Comparison of ENCODE assay signal across 27 cellular contexts in the genomic region with DNA sequence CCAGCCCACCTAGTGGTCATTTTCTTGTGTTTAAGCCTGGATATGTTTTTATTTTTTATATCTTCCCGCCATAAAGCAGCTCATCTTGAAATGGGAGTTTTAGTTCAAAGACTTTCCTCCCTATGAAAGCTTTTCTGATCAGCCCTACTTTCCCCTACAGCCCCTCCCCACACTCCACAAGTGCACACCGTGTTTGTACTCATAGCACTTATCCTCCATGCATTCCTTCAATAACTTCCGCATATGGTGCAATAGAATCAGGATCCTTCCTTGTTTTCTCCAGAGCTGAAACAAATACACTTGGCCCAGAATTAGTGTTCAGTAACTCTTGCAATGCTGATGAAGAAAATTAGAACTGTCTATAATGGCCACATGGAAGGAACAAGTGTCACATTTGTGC.
DNase-seq lines count a peak whose midpoint lies in the region; ATAC-seq, FAIRE-seq and TF ChIP-seq lines count a peak whose summit lies in the region.
"Had no signal": no experiment of that assay in that cellular context is flagged by ENCODE, and none has a peak within 500 bp of the region (broad histone marks: within the 10 kb centered on the region; RNA-seq: fewer than 3 reads in every experiment).

No MANE protein-coding gene starts in this region.

- H3K9ac ChIP-seq in PC-3 (ENCODE audit: low read length), result no peak overlapping the region
- H3K9ac ChIP-seq: SK-N-SH had no signal

- H3K4me1 Mint-ChIP-seq in Caco-2 (ENCODE audit: low read depth, unreplicated experiment), result peaks cover 22% of the 10 kb centered on the region
- H3K4me1 Mint-ChIP-seq: CD4-positive, alpha-beta memory T cell had no signal

- no peak for ATAC-seq in PC-3
- ATAC-seq in left lung, result peak; percentile 80
- peak; percentile 29 to 81 for ATAC-seq in upper lobe of left lung (ENCODE audit: low FRiP score in 2 of 2)
- ATAC-seq in stimulated activated naive CD8-positive, alpha-beta T cell treated with anti-CD3 and anti-CD28 coated beads, Interleukin-15, Interleukin-2, amounts not matched to agents 100 U/mL and 50 U/mL, for 24 hours, result no peak
- ATAC-seq: HepG2 had no signal

- CTCF ChIA-PET in Caco-2 (lab: Charles Lee), result interaction anchor here (1.1 kb wide), 1 partner anchor 9 kb away, joined by 3 read pairs; no protein-coding TSS in a partner anchor
- CTCF ChIA-PET in PC-3 (lab: Charles Lee), result interaction anchor here (0.7 to 1.2 kb wide), 2 partner anchors 9 to 27 kb away, joined by 4 to 5 read pairs; no protein-coding TSS in a partner anchor

- H3K4me2 ChIP-seq in PC-3 (ENCODE audit: low read length), result no peak overlapping the region
- H3K4me2 ChIP-seq: SK-N-SH had no signal

- H3K4me3 ChIP-seq in Caco-2 (ENCODE audit: low read depth, low read length) (no peak overlapping the region), PC-3 (ENCODE audit: low read length) (no peak overlapping the region), left lung (no peak overlapping the region), upper lobe of left lung (no peak overlapping the region), small intestine (ENCODE audit: low read depth in 1 of 2, low read length in 2 of 2) (no peak overlapping the region)
- H3K4me3 ChIP-seq: HAP-1 had no signal

- H3K9me3 ChIP-seq in Caco-2 (no peaks in the 10 kb centered on the region), PC-3 (ENCODE audit: low read length) (no peaks in the 10 kb centered on the region), left lung (no peaks in the 10 kb centered on the region), upper lobe of left lung (no peaks in the 10 kb centered on the region), small intestine (ENCODE audit: control insufficient read depth, low read depth) (no peaks in the 10 kb centered on the region)
- H3K9me3 ChIP-seq: HAP-1, SK-N-SH had no signal

- peak in 2 of 4 donors; percentile 41 to 95 for TF ChIP-seq EP300 in upper lobe of left lung (IDR thresholded peaks at IDR 0.05)

- H3K36me3 Mint-ChIP-seq in Caco-2 (ENCODE audit: insufficient read depth, unreplicated experiment), result peaks cover 8% of the 10 kb centered on the region
- H3K36me3 Mint-ChIP-seq: CD4-positive, alpha-beta memory T cell had no signal

- no peaks in the 10 kb centered on the region for H3F3A ChIP-seq in PC-3 (ENCODE audit: low read length, unreplicated experiment)

- H3K79me2 ChIP-seq in PC-3 (ENCODE audit: low read length), result no peaks in the 10 kb centered on the region

- H4K20me1 ChIP-seq in PC-3 (ENCODE audit: low read length), result no peaks in the 10 kb centered on the region

- no peaks in the 10 kb centered on the region for H3K27me3 Mint-ChIP-seq in Caco-2 (ENCODE audit: insufficient read depth, unreplicated experiment)

- intact Hi-C loops in Caco-2 (cut with micrococcal nuclease; ENCODE audit: unreplicated experiment) (no loop called here), PC-3 (cut with micrococcal nuclease) (no loop called here), left lung (cut with DNase I) (no loop called here)

- H3K27ac Mint-ChIP-seq in Caco-2 (ENCODE audit: unreplicated experiment), result peak overlapping the region; percentile 26

- peaks cover 9% of the 10 kb centered on the region for H3K9me3 Mint-ChIP-seq in Caco-2 (ENCODE audit: unreplicated experiment)

- no peak for TF ChIP-seq POLR2A in upper lobe of left lung (IDR thresholded peaks at IDR 0.05)

- WGBS in upper lobe of left lung, 2 donors, result 65 to 69% methylated on average over 3 of the region's 3 CpGs
- WGBS in small intestine, 3 donors, result 67 to 76% (median 76%) methylated on average over 3 of the region's 3 CpGs

- no peak overlapping the region for H2AFZ ChIP-seq in PC-3 (ENCODE audit: low read length)

- no peaks in the 10 kb centered on the region for H3K9me2 ChIP-seq in PC-3 (replicated peaks; ENCODE audit: low read length)
- H3K9me2 ChIP-seq: SK-N-SH had no signal

- H3K27ac ChIP-seq in PC-3 (ENCODE audit: low read length), result no peak overlapping the region
- peak overlapping the region; percentile 53 to 61 for H3K27ac ChIP-seq in left lung
- peak overlapping the region in 3 of 4 donors; percentile 33 to 77 (median 71) for H3K27ac ChIP-seq in upper lobe of left lung
- no peak overlapping the region for H3K27ac ChIP-seq in small intestine (ENCODE audit: low read depth in 1 of 2, low read length in 1 of 2)

- no peak for FAIRE-seq in small intestine (lab: Jason Lieb, UNC)
- FAIRE-seq: A204.1, GM12891, HepG2, RCC 7860 had no signal

- H3K4me3 Mint-ChIP-seq in Caco-2 (ENCODE audit: unreplicated experiment), result no peak overlapping the region
- H3K4me3 Mint-ChIP-seq: CD4-positive, alpha-beta memory T cell had no signal

- BruUV-seq in Caco-2 (replicated peaks; lab: Mats Ljungman, UMichigan), result no TSS peak
- TSS peak; percentile 5 for BruUV-seq in PC-3 (replicated peaks; lab: Mats Ljungman, UMichigan)

- DNase-seq in Caco-2, result no peak
- no peak for DNase-seq in PC-3
- no peak for DNase-seq in left lung
- peak in 1 of 2 donors; percentile 58 for DNase-seq in upper lobe of left lung
- DNase-seq in stimulated activated naive CD8-positive, alpha-beta T cell treated with anti-CD3 and anti-CD28 coated beads, Interleukin-15, Interleukin-2, amounts not matched to agents 100 U/mL and 50 U/mL, for 24 hours, result no peak
- no peak for DNase-seq in hippocampal formation (lab: John Stamatoyannopoulos, UW)
- no peak for DNase-seq in small intestine
- DNase-seq: AML-193; C1 segment of cervical spinal cord; CD4-positive, alpha-beta memory T cell; COR-L47; DMS79 treated with DMSO at 0.1 percent for 48 hours; GF-D8; GOT3; Karpas-422; NCI-H1092; NCI-H1417 treated with DMSO at 0.1 percent for 48 hours; NCI-H1694 treated with DMSO at 0.1 percent for 48 hours; NCI-H526 treated with DMSO at 0.1 percent for 48 hours; OCI-M1; SK-N-SH; SW 1271 had no signal

- H3K4me1 ChIP-seq in Caco-2 (peaks cover 15% of the 10 kb centered on the region), PC-3 (ENCODE audit: insufficient read depth, low read length) (peaks cover 35% of the 10 kb centered on the region), left lung (peaks cover 0 to 8% of the 10 kb centered on the region in 2 donors), upper lobe of left lung (peaks cover 5 to 18% (median 10%) of the 10 kb centered on the region in 4 donors), small intestine (ENCODE audit: control insufficient read depth in 2 of 2, insufficient read depth in 1 of 2, low read depth in 1 of 2, low read length in 1 of 2) (peaks cover 3 to 8% of the 10 kb centered on the region in 2 donors)
- H3K4me1 ChIP-seq: HAP-1 had no signal

- TF ChIP-seq CTCF in Caco-2 (IDR thresholded peaks at IDR 0.05; ENCODE audit: insufficient read depth in 1 of 2, low read depth in 1 of 2, low read length in 1 of 2, severe bottlenecking in 1 of 2, unreplicated experiment in 1 of 2), result no peak
- peak; percentile 43; the same call in 1 of the 2 replicates for TF ChIP-seq CTCF in PC-3 (conservative IDR thresholded peaks at IDR 0.05; ENCODE audit: low read depth, low read length)
- TF ChIP-seq CTCF in left lung (IDR thresholded peaks at IDR 0.05), result no peak
- TF ChIP-seq CTCF in upper lobe of left lung (IDR thresholded peaks at IDR 0.05), result no peak

- no peaks in the 10 kb centered on the region for H3K27me3 ChIP-seq in Caco-2 (replicated peaks; ENCODE audit: control insufficient read depth, insufficient read depth, low read length)
- H3K27me3 ChIP-seq in PC-3 (ENCODE audit: low read length), result no peaks in the 10 kb centered on the region
- H3K27me3 ChIP-seq in left lung, result peaks cover 0 to under 1% of the 10 kb centered on the region in 2 donors
- H3K27me3 ChIP-seq in upper lobe of left lung, result no peaks in the 10 kb centered on the region
- H3K27me3 ChIP-seq in small intestine (ENCODE audit: control insufficient read depth in 2 of 2, insufficient read depth in 2 of 2, low read length in 2 of 2), result no peaks in the 10 kb centered on the region

- POLR2A ChIA-PET in Caco-2 (lab: Charles Lee), result no interaction called here
- POLR2A ChIA-PET in PC-3 (lab: Charles Lee; ENCODE audit: unreplicated experiment), result interaction anchor here (0.6 to 1.0 kb wide), 2 partner anchors 16 to 228 kb away, joined by 3 to 4 read pairs; no protein-coding TSS in a partner anchor

- no peaks in the 10 kb centered on the region for H3K36me3 ChIP-seq in Caco-2 (ENCODE audit: control insufficient read depth, insufficient read depth, low read length)
- H3K36me3 ChIP-seq in PC-3 (ENCODE audit: low read depth, low read length), result peaks cover 28% of the 10 kb centered on the region
- H3K36me3 ChIP-seq in left lung, result no peaks in the 10 kb centered on the region
- no peaks in the 10 kb centered on the region for H3K36me3 ChIP-seq in upper lobe of left lung
- H3K36me3 ChIP-seq in small intestine (ENCODE audit: control insufficient read depth in 2 of 2, insufficient read depth in 2 of 2, low read length in 2 of 2), result no peaks in the 10 kb centered on the region
- H3K36me3 ChIP-seq: HAP-1 had no signal

Comparison
In these comparisons a context has a peak if more than half of its experiments do, and no peak if none do; other contexts are left out.
1. ATAC-seq: peak in left lung (single experiment) and upper lobe of left lung (2 of 2); none in PC-3 (single experiment) and stimulated activated naive CD8-positive, alpha-beta T cell treated with anti-CD3 and anti-CD28 coated beads, Interleukin-15, Interleukin-2, amounts not matched to agents 100 U/mL and 50 U/mL, for 24 hours (single experiment).
2. H3K27ac ChIP-seq: peak in left lung (2 of 2) and upper lobe of left lung (3 of 4); none in PC-3 (single experiment) and small intestine (0 of 2).